Comparison of ENCODE assay signal across 1 cellular context in genomic region chr12:65756956-65757511, GRCh38.
A peak's percentile ranks its signal among the peaks of the same experiment; 100 is the strongest.
TF ChIP-seq lines count a peak whose summit lies in the region.

No MANE protein-coding gene starts in this region.

TF ChIP-seq in GM12878, 131 proteins besides CTCF, POLR2A, EP300 and RAD21 (continued from another document and continues in another):
- peak; percentile 78; the same call in 1 of the 2 replicates for TF ChIP-seq ZBED1 (IDR thresholded peaks at IDR 0.05; ENCODE audit: borderline replicate concordance)
- TF ChIP-seq IKZF2 (IDR thresholded peaks at IDR 0.05) = peak; percentile 68 to 86
- TF ChIP-seq CBX5 (IDR thresholded peaks at IDR 0.05; ENCODE audit: low read depth) = peak; percentile 94
- no peak for TF ChIP-seq HDAC6 (IDR thresholded peaks at IDR 0.05; ENCODE audit: unreplicated experiment)
- no peak for TF ChIP-seq SIN3A (IDR thresholded peaks at IDR 0.05; ENCODE audit: low read depth, low read length)
- TF ChIP-seq, protein P1, sequence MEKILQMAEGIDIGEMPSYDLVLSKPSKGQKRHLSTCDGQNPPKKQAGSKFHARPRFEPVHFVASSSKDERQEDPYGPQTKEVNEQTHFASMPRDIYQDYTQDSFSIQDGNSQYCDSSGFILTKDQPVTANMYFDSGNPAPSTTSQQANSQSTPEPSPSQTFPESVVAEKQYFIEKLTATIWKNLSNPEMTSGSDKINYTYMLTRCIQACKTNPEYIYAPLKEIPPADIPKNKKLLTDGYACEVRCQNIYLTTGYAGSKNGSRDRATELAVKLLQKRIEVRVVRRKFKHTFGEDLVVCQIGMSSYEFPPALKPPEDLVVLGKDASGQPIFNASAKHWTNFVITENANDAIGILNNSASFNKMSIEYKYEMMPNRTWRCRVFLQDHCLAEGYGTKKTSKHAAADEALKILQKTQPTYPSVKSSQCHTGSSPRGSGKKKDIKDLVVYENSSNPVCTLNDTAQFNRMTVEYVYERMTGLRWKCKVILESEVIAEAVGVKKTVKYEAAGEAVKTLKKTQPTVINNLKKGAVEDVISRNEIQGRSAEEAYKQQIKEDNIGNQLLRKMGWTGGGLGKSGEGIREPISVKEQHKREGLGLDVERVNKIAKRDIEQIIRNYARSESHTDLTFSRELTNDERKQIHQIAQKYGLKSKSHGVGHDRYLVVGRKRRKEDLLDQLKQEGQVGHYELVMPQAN (conservative IDR thresholded peaks at IDR 0.05) = no peak
- TF ChIP-seq PAX5 (IDR thresholded peaks at IDR 0.05; ENCODE audit: borderline replicate concordance, low read depth, low read length) = peak; percentile 96
- TF ChIP-seq BCL11A (IDR thresholded peaks at IDR 0.05; ENCODE audit: low read depth, low read length) = peak; percentile 82; the same call in 1 of the 2 replicates
- TF ChIP-seq NRF1 (conservative IDR thresholded peaks at IDR 0.05; ENCODE audit: low read depth, low read length) = no peak
- peak; percentile 93 for TF ChIP-seq RUNX3 (IDR thresholded peaks at IDR 0.05; ENCODE audit: low read length)
- TF ChIP-seq ZNF274 (IDR thresholded peaks at IDR 0.05; ENCODE audit: insufficient read depth, insufficient read length) = no peak
- peak; percentile 73; the same call in 1 of the 2 replicates for TF ChIP-seq TBL1XR1 (IDR thresholded peaks at IDR 0.05; ENCODE audit: low read depth, low read length)
- peak; percentile 68; the same call in 1 of the 2 replicates for TF ChIP-seq JUND (IDR thresholded peaks at IDR 0.05; ENCODE audit: low read depth, low read length)
- TF ChIP-seq MYB (IDR thresholded peaks at IDR 0.05; ENCODE audit: borderline replicate concordance, low read depth, low read length) = no peak
- TF ChIP-seq CEBPB (IDR thresholded peaks at IDR 0.05; ENCODE audit: borderline replicate concordance in 1 of 2, low read depth in 2 of 2, low read length in 2 of 2) = peak in 1 of 2 experiments; percentile 92; a peak in 1 of 4 replicates
- TF ChIP-seq IKZF1 (conservative IDR thresholded peaks at IDR 0.05) = peak; percentile 73
- no peak for TF ChIP-seq KLF5 (IDR thresholded peaks at IDR 0.05; ENCODE audit: partially characterized antibody)
- TF ChIP-seq ZNF217 (IDR thresholded peaks at IDR 0.05) = peak; percentile 67; the same call in 1 of the 2 replicates
- TF ChIP-seq, protein P2, sequence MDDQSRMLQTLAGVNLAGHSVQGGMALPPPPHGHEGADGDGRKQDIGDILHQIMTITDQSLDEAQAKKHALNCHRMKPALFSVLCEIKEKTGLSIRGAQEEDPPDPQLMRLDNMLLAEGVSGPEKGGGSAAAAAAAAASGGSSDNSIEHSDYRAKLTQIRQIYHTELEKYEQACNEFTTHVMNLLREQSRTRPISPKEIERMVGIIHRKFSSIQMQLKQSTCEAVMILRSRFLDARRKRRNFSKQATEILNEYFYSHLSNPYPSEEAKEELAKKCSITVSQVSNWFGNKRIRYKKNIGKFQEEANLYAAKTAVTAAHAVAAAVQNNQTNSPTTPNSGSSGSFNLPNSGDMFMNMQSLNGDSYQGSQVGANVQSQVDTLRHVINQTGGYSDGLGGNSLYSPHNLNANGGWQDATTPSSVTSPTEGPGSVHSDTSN (IDR thresholded peaks at IDR 0.05; ENCODE audit: insufficient replicate concordance, low read depth, low read length) = no peak
- peak; percentile 73; the same call in 1 of the 2 replicates for TF ChIP-seq ATF7 (IDR thresholded peaks at IDR 0.05; ENCODE audit: low read depth)
- TF ChIP-seq CHD1 (IDR thresholded peaks at IDR 0.05; ENCODE audit: low read depth, low read length) = no peak
- TF ChIP-seq, protein P3, sequence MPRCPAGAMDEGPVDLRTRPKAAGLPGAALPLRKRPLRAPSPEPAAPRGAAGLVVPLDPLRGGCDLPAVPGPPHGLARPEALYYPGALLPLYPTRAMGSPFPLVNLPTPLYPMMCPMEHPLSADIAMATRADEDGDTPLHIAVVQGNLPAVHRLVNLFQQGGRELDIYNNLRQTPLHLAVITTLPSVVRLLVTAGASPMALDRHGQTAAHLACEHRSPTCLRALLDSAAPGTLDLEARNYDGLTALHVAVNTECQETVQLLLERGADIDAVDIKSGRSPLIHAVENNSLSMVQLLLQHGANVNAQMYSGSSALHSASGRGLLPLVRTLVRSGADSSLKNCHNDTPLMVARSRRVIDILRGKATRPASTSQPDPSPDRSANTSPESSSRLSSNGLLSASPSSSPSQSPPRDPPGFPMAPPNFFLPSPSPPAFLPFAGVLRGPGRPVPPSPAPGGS (IDR thresholded peaks at IDR 0.05; ENCODE audit: borderline replicate concordance, insufficient read depth, low read depth, low read length, poor library complexity, severe bottlenecking) = peak; percentile 84
- peak; percentile 41 to 45; a peak in 2 of 4 replicates for TF ChIP-seq BHLHE40 (IDR thresholded peaks at IDR 0.05; ENCODE audit: borderline replicate concordance in 1 of 2, low read depth in 2 of 2, low read length in 1 of 2)
- TF ChIP-seq CUX1 (IDR thresholded peaks at IDR 0.05; ENCODE audit: insufficient replicate concordance, low read depth, low read length) = no peak
- peak; percentile 83 for TF ChIP-seq CREM (IDR thresholded peaks at IDR 0.05; ENCODE audit: low read depth)
- no peak for TF ChIP-seq EZH2 (IDR thresholded peaks at IDR 0.05; ENCODE audit: borderline replicate concordance, control insufficient read depth, low read depth, low read length)
- TF ChIP-seq CHD2 (IDR thresholded peaks at IDR 0.05; ENCODE audit: borderline replicate concordance, low read depth, low read length) = no peak
- TF ChIP-seq, protein P4, sequence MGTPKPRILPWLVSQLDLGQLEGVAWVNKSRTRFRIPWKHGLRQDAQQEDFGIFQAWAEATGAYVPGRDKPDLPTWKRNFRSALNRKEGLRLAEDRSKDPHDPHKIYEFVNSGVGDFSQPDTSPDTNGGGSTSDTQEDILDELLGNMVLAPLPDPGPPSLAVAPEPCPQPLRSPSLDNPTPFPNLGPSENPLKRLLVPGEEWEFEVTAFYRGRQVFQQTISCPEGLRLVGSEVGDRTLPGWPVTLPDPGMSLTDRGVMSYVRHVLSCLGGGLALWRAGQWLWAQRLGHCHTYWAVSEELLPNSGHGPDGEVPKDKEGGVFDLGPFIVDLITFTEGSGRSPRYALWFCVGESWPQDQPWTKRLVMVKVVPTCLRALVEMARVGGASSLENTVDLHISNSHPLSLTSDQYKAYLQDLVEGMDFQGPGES (IDR thresholded peaks at IDR 0.05) = no peak
- TF ChIP-seq, protein P5, sequence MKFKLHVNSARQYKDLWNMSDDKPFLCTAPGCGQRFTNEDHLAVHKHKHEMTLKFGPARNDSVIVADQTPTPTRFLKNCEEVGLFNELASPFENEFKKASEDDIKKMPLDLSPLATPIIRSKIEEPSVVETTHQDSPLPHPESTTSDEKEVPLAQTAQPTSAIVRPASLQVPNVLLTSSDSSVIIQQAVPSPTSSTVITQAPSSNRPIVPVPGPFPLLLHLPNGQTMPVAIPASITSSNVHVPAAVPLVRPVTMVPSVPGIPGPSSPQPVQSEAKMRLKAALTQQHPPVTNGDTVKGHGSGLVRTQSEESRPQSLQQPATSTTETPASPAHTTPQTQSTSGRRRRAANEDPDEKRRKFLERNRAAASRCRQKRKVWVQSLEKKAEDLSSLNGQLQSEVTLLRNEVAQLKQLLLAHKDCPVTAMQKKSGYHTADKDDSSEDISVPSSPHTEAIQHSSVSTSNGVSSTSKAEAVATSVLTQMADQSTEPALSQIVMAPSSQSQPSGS (IDR thresholded peaks at IDR 0.05; ENCODE audit: low read length) = peak; percentile 98
- TF ChIP-seq FOS (IDR thresholded peaks at IDR 0.05; ENCODE audit: borderline replicate concordance, extremely low read depth, insufficient read length) = no peak
- peak; percentile 90 for TF ChIP-seq EED (IDR thresholded peaks at IDR 0.05; ENCODE audit: low read depth)
- TF ChIP-seq USF1 (IDR thresholded peaks at IDR 0.05; ENCODE audit: borderline replicate concordance, extremely low read length, insufficient read depth, low read depth, low read length) = peak; percentile 34
- peak; percentile 72 for TF ChIP-seq TCF12 (IDR thresholded peaks at IDR 0.05; ENCODE audit: low read depth, low read length)
- no peak for TF ChIP-seq HDGF (IDR thresholded peaks at IDR 0.05)
- peak in 1 of 2 experiments; percentile 65; a peak in 1 of 4 replicates for TF ChIP-seq SRF (IDR thresholded peaks at IDR 0.05; ENCODE audit: low read depth in 2 of 2, low read length in 2 of 2)
- TF ChIP-seq, protein P6, sequence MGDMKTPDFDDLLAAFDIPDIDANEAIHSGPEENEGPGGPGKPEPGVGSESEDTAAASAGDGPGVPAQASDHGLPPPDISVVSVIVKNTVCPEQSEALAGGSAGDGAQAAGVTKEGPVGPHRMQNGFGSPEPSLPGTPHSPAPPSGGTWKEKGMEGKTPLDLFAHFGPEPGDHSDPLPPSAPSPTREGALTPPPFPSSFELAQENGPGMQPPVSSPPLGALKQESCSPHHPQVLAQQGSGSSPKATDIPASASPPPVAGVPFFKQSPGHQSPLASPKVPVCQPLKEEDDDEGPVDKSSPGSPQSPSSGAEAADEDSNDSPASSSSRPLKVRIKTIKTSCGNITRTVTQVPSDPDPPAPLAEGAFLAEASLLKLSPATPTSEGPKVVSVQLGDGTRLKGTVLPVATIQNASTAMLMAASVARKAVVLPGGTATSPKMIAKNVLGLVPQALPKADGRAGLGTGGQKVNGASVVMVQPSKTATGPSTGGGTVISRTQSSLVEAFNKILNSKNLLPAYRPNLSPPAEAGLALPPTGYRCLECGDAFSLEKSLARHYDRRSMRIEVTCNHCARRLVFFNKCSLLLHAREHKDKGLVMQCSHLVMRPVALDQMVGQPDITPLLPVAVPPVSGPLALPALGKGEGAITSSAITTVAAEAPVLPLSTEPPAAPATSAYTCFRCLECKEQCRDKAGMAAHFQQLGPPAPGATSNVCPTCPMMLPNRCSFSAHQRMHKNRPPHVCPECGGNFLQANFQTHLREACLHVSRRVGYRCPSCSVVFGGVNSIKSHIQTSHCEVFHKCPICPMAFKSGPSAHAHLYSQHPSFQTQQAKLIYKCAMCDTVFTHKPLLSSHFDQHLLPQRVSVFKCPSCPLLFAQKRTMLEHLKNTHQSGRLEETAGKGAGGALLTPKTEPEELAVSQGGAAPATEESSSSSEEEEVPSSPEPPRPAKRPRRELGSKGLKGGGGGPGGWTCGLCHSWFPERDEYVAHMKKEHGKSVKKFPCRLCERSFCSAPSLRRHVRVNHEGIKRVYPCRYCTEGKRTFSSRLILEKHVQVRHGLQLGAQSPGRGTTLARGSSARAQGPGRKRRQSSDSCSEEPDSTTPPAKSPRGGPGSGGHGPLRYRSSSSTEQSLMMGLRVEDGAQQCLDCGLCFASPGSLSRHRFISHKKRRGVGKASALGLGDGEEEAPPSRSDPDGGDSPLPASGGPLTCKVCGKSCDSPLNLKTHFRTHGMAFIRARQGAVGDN (IDR thresholded peaks at IDR 0.05) = no peak
- peak; percentile 94 for TF ChIP-seq FOXM1 (IDR thresholded peaks at IDR 0.05; ENCODE audit: low read depth, low read length)
- TF ChIP-seq NBN (IDR thresholded peaks at IDR 0.05) = peak; percentile 56; the same call in 1 of the 2 replicates
- peak; percentile 96 for TF ChIP-seq TCF7 (IDR thresholded peaks at IDR 0.05; ENCODE audit: borderline replicate concordance)
- TF ChIP-seq, protein P7, sequence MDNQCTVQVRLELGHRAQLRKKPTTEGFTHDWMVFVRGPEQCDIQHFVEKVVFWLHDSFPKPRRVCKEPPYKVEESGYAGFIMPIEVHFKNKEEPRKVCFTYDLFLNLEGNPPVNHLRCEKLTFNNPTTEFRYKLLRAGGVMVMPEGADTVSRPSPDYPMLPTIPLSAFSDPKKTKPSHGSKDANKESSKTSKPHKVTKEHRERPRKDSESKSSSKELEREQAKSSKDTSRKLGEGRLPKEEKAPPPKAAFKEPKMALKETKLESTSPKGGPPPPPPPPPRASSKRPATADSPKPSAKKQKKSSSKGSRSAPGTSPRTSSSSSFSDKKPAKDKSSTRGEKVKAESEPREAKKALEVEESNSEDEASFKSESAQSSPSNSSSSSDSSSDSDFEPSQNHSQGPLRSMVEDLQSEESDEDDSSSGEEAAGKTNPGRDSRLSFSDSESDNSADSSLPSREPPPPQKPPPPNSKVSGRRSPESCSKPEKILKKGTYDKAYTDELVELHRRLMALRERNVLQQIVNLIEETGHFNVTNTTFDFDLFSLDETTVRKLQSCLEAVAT (IDR thresholded peaks at IDR 0.05) = peak; percentile 65
- TF ChIP-seq GABPA (IDR thresholded peaks at IDR 0.05; ENCODE audit: low read depth) = peak; percentile 59; the same call in 1 of the 2 replicates
- peak; percentile 97 for TF ChIP-seq IRF4 (IDR thresholded peaks at IDR 0.05; ENCODE audit: low read depth, low read length)
- TF ChIP-seq ESRRA (IDR thresholded peaks at IDR 0.05; ENCODE audit: low read length) = no peak
- peak; percentile 68; the same call in 1 of the 2 replicates for TF ChIP-seq STAT3 (IDR thresholded peaks at IDR 0.05; ENCODE audit: low read depth, low read length)
- TF ChIP-seq NFIC (IDR thresholded peaks at IDR 0.05; ENCODE audit: low read depth, low read length) = peak; percentile 98
